ENCODE assay signal across 2 cellular contexts in the genomic region with DNA sequence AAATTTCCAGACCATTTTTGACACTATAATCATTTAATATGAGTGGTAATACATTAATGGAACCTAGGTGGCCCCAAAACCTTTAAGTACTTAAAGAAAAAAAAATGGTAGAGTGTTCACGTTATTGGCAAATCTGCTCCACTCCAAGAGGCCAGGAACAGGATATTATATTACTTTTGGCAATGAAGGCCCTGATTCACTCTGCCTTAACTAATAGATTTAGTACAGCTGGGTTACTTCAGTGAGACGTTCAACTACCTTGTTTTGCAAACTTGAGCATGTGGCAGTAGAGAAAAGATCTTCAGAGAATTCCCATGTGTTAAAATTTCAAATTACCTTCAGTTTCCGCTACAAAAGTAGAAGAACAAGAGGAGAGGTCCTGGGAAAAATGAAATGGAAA.
TF ChIP-seq lines count a peak whose summit lies in the region.

No MANE protein-coding gene starts in this region.

TF ChIP-seq in IMR-90, 13 proteins besides CTCF, POLR2A, EP300 and RAD21:
- TF ChIP-seq ELK1 (IDR thresholded peaks at IDR 0.05; ENCODE audit: borderline replicate concordance, low read depth, low read length) = no peak
- TF ChIP-seq MXI1 (IDR thresholded peaks at IDR 0.05; ENCODE audit: borderline replicate concordance, low read depth, low read length) = no peak
- TF ChIP-seq MAZ (IDR thresholded peaks at IDR 0.05; ENCODE audit: borderline replicate concordance, low read depth, low read length) = no peak
- no peak for TF ChIP-seq RCOR1 (IDR thresholded peaks at IDR 0.05; ENCODE audit: insufficient replicate concordance, low read length)
- no peak for TF ChIP-seq MAFK (IDR thresholded peaks at IDR 0.05; ENCODE audit: low read depth, low read length)
- no peak for TF ChIP-seq BHLHE40 (IDR thresholded peaks at IDR 0.05; ENCODE audit: low read depth, low read length)
- TF ChIP-seq CHD1 (IDR thresholded peaks at IDR 0.05; ENCODE audit: low read depth, low read length) = no peak
- TF ChIP-seq, protein P1, sequence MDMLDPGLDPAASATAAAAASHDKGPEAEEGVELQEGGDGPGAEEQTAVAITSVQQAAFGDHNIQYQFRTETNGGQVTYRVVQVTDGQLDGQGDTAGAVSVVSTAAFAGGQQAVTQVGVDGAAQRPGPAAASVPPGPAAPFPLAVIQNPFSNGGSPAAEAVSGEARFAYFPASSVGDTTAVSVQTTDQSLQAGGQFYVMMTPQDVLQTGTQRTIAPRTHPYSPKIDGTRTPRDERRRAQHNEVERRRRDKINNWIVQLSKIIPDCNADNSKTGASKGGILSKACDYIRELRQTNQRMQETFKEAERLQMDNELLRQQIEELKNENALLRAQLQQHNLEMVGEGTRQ (IDR thresholded peaks at IDR 0.05; ENCODE audit: low read depth, low read length) = no peak
- TF ChIP-seq NFE2L2 (IDR thresholded peaks at IDR 0.05; ENCODE audit: low read depth, low read length) = no peak
- no peak for TF ChIP-seq RFX5 (IDR thresholded peaks at IDR 0.05; ENCODE audit: low read depth, low read length)
- TF ChIP-seq CEBPB (IDR thresholded peaks at IDR 0.05; ENCODE audit: low read depth, low read length) = no peak
- no peak for TF ChIP-seq FOS (IDR thresholded peaks at IDR 0.05; ENCODE audit: low read depth, low read length)
- TF ChIP-seq SMC3 (IDR thresholded peaks at IDR 0.05; ENCODE audit: low read depth, low read length) = no peak

TF ChIP-seq in GM12878, 131 proteins besides CTCF, POLR2A, EP300 and RAD21:
- TF ChIP-seq BCL11A (IDR thresholded peaks at IDR 0.05; ENCODE audit: low read depth, low read length) (no peak), SKIL (IDR thresholded peaks at IDR 0.05; ENCODE audit: low read depth, poor library complexity, severe bottlenecking) (peak; percentile 9), BCLAF1 (IDR thresholded peaks at IDR 0.05) (no peak), ZNF687 (IDR thresholded peaks at IDR 0.05) (no peak)
- TF ChIP-seq, protein P2, sequence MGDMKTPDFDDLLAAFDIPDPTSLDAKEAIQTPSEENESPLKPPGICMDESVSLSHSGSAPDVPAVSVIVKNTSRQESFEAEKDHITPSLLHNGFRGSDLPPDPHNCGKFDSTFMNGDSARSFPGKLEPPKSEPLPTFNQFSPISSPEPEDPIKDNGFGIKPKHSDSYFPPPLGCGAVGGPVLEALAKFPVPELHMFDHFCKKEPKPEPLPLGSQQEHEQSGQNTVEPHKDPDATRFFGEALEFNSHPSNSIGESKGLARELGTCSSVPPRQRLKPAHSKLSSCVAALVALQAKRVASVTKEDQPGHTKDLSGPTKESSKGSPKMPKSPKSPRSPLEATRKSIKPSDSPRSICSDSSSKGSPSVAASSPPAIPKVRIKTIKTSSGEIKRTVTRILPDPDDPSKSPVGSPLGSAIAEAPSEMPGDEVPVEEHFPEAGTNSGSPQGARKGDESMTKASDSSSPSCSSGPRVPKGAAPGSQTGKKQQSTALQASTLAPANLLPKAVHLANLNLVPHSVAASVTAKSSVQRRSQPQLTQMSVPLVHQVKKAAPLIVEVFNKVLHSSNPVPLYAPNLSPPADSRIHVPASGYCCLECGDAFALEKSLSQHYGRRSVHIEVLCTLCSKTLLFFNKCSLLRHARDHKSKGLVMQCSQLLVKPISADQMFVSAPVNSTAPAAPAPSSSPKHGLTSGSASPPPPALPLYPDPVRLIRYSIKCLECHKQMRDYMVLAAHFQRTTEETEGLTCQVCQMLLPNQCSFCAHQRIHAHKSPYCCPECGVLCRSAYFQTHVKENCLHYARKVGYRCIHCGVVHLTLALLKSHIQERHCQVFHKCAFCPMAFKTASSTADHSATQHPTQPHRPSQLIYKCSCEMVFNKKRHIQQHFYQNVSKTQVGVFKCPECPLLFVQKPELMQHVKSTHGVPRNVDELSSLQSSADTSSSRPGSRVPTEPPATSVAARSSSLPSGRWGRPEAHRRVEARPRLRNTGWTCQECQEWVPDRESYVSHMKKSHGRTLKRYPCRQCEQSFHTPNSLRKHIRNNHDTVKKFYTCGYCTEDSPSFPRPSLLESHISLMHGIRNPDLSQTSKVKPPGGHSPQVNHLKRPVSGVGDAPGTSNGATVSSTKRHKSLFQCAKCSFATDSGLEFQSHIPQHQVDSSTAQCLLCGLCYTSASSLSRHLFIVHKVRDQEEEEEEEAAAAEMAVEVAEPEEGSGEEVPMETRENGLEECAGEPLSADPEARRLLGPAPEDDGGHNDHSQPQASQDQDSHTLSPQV (IDR thresholded peaks at IDR 0.05) = no peak
